Comparison of ENCODE assay signal across 38 cellular contexts in genomic region chr2:121298476-121298875, GRCh38. TPM values are rescaled to one million over a fixed set of nuclear protein-coding genes. Genes with fewer than 3 reads are reported as not detected.
"Had no signal": no experiment of that assay in that cellular context is flagged by ENCODE, and none has a peak within 500 bp of the region (broad histone marks: within the 10 kb centered on the region; RNA-seq: fewer than 3 reads in every experiment).

No MANE protein-coding gene starts in this region.

- H3K27me3 Mint-ChIP-seq: activated CD4-positive, alpha-beta T cell treated with anti-CD3 and anti-CD28 coated beads, Interleukin-2, amount 10 ng/mL, durations not matched to agents 24 days and 14 days had no signal

- H3K4me1 Mint-ChIP-seq: activated B cell treated with CpG ODN at 0.5 μM for 24 hours; activated CD4-positive, alpha-beta T cell treated with anti-CD3 and anti-CD28 coated beads, Interleukin-2, amount 10 ng/mL, durations not matched to agents 24 days and 14 days; activated naive CD8-positive, alpha-beta T cell treated with anti-CD3 and anti-CD28 coated beads for 36 hours; activated T-helper 17 cell treated with anti-CD3 and anti-CD28 coated beads, Interleukin-2, amount 50 U/mL, for 72 hours had no signal

- H3K27ac Mint-ChIP-seq: activated B cell treated with CpG ODN at 0.5 μM for 24 hours; activated CD4-positive, alpha-beta memory T cell treated with anti-CD3 and anti-CD28 coated beads for 36 hours; activated CD4-positive, alpha-beta T cell treated with anti-CD3 and anti-CD28 coated beads, Interleukin-2, amount 10 ng/mL, durations not matched to agents 24 days and 14 days; activated CD8-positive, alpha-beta T cell treated with anti-CD3 and anti-CD28 coated beads for 36 hours; activated naive CD4-positive, alpha-beta T cell treated with anti-CD3 and anti-CD28 coated beads for 36 hours; activated naive CD4-positive, alpha-beta T cell treated with anti-CD3 and anti-CD28 coated beads, Interleukin-2, amount 50 U/mL, for 72 hours; activated naive CD8-positive, alpha-beta T cell treated with anti-CD3 and anti-CD28 coated beads for 36 hours; activated T-cell treated with anti-CD3 and anti-CD28 coated beads, Interleukin-2, amount 50 U/mL, for 72 hours; activated T-helper 1 cell treated with anti-CD3 and anti-CD28 coated beads, Interleukin-12 subunit alpha, Interleukin-12 subunit beta, Interleukin-2, Interleukin-4 antibody, amounts not matched to agents 30 ng/mL and 10 ng/mL and 1 ng/mL, durations not matched to agents 14 hours and 24 hours and 36 hours; activated T-helper 17 cell treated with anti-CD3 and anti-CD28 coated beads, Interleukin-2, amount 50 U/mL, for 72 hours; T-helper 1 cell treated with Interleukin-12 subunit alpha and Interleukin-12 subunit beta and Interleukin-4 antibody, amounts not matched to agents 30 μg/mL and 1 μg/mL, for 36 hours; T-helper 2 cell treated with Interferon-gamma antibody and Interleukin-4, amounts not matched to agents 5 μg/mL and 100 μg/mL, for 36 hours had no signal

- DNase-seq: activated B cell treated with CpG ODN at 0.5 μM for 24 hours; activated CD4-positive, alpha-beta memory T cell treated with anti-CD3 and anti-CD28 coated beads for 36 hours; activated CD4-positive, alpha-beta T cell treated with anti-CD3 and anti-CD28 coated beads for 4 hours; activated CD4-positive, alpha-beta T cell treated with anti-CD3 and anti-CD28 coated beads, Interleukin-2, amount 10 ng/mL, durations not matched to agents 24 days and 14 days; activated CD4-positive, alpha-beta T cell treated with anti-CD3 and anti-CD28 coated beads, Interleukin-2, amount 50 U/mL, for 1 hour; activated CD4-positive, alpha-beta T cell treated with anti-CD3 and anti-CD28 coated beads, Interleukin-2, amount 50 U/mL, for 4 hours; activated CD4-positive, CD25-positive, alpha-beta regulatory T cell treated with anti-CD3 and anti-CD28 coated beads, Interleukin-2, amount 50 U/mL, for 72 hours; activated CD8-positive, alpha-beta memory T cell treated with anti-CD3 and anti-CD28 coated beads, Interleukin-2, amount 50 U/mL, for 4 hours; activated CD8-positive, alpha-beta T cell treated with anti-CD3 and anti-CD28 coated beads for 36 hours; activated effector memory CD4-positive, alpha-beta T cell treated with anti-CD3 and anti-CD28 coated beads, Interleukin-2, amount 50 U/mL, for 16 hours; activated gamma-delta T cell treated with Interleukin-2 at 50 U/mL for 16 hours; activated naive CD4-positive, alpha-beta T cell; activated naive CD4-positive, alpha-beta T cell treated with anti-CD3 and anti-CD28 coated beads for 36 hours; activated naive CD4-positive, alpha-beta T cell treated with anti-CD3 and anti-CD28 coated beads, Interleukin-2, amount 50 U/mL, for 16 hours; activated naive CD8-positive, alpha-beta T cell treated with anti-CD3 and anti-CD28 coated beads for 36 hours; activated T-cell treated with anti-CD3 and anti-CD28 coated beads for 4 hours; activated T-cell treated with anti-CD3 and anti-CD28 coated beads, Interleukin-2, amount 50 U/mL, for 1 hour; activated T-cell treated with anti-CD3 and anti-CD28 coated beads, Interleukin-2, amount 50 U/mL, for 4 hours; activated T-cell treated with anti-CD3 and anti-CD28 coated beads, Interleukin-2, amount 50 U/mL, for 72 hours; amniotic stem cell; aorta; body of pancreas; brain microvascular endothelial cell; caudate nucleus; cerebellar nuclear complex; SW 1271; T-helper 1 cell; T-helper 2 cell; T-helper 9 cell had no signal

- H3K36me3 Mint-ChIP-seq: activated CD4-positive, alpha-beta memory T cell treated with anti-CD3 and anti-CD28 coated beads for 36 hours; activated naive CD4-positive, alpha-beta T cell treated with anti-CD3 and anti-CD28 coated beads, Interleukin-2, amount 50 U/mL, for 72 hours; activated naive CD8-positive, alpha-beta T cell treated with anti-CD3 and anti-CD28 coated beads for 36 hours had no signal

- H3K4me3 ChIP-seq: adrenal gland, body of pancreas, breast epithelium had no signal

- H3K9me3 ChIP-seq: adrenal gland, body of pancreas, breast epithelium had no signal

- H3K27me3 ChIP-seq: body of pancreas, brain microvascular endothelial cell, breast epithelium had no signal

- H3K27ac ChIP-seq: adrenal gland, body of pancreas, brain microvascular endothelial cell, breast epithelium, VCaP had no signal

- H3K9me3 Mint-ChIP-seq: activated B cell treated with CpG ODN at 0.5 μM for 24 hours; activated CD4-positive, alpha-beta memory T cell treated with anti-CD3 and anti-CD28 coated beads for 36 hours; activated CD4-positive, alpha-beta T cell treated with anti-CD3 and anti-CD28 coated beads, Interleukin-2, amount 10 ng/mL, durations not matched to agents 24 days and 14 days; activated CD8-positive, alpha-beta T cell treated with anti-CD3 and anti-CD28 coated beads for 36 hours; activated naive CD4-positive, alpha-beta T cell treated with anti-CD3 and anti-CD28 coated beads for 36 hours; activated naive CD4-positive, alpha-beta T cell treated with anti-CD3 and anti-CD28 coated beads, Interleukin-2, amount 50 U/mL, for 72 hours; activated naive CD8-positive, alpha-beta T cell treated with anti-CD3 and anti-CD28 coated beads for 36 hours; activated T-cell treated with anti-CD3 and anti-CD28 coated beads, Interleukin-2, amount 50 U/mL, for 4 hours; activated T-cell treated with anti-CD3 and anti-CD28 coated beads, Interleukin-2, amount 50 U/mL, for 72 hours; activated T-helper 1 cell treated with anti-CD3 and anti-CD28 coated beads, Interleukin-12 subunit alpha, Interleukin-12 subunit beta, Interleukin-2, Interleukin-4 antibody, amounts not matched to agents 30 ng/mL and 10 ng/mL and 1 ng/mL, durations not matched to agents 14 hours and 24 hours and 36 hours; activated T-helper 17 cell treated with anti-CD3 and anti-CD28 coated beads, Interleukin-2, amount 50 U/mL, for 72 hours; central memory CD8-positive, alpha-beta T cell; T-helper 1 cell treated with Interleukin-12 subunit alpha and Interleukin-12 subunit beta and Interleukin-4 antibody, amounts not matched to agents 30 μg/mL and 1 μg/mL, for 36 hours; T-helper 2 cell treated with Interferon-gamma antibody and Interleukin-4, amounts not matched to agents 5 μg/mL and 100 μg/mL, for 36 hours had no signal

- H3K4me3 Mint-ChIP-seq: activated B cell treated with CpG ODN at 0.5 μM for 24 hours; activated CD4-positive, alpha-beta memory T cell treated with anti-CD3 and anti-CD28 coated beads for 36 hours; activated CD4-positive, alpha-beta T cell treated with anti-CD3 and anti-CD28 coated beads, Interleukin-2, amount 10 ng/mL, durations not matched to agents 24 days and 14 days; activated CD8-positive, alpha-beta T cell treated with anti-CD3 and anti-CD28 coated beads for 36 hours; activated naive CD4-positive, alpha-beta T cell treated with anti-CD3 and anti-CD28 coated beads for 36 hours; activated naive CD8-positive, alpha-beta T cell treated with anti-CD3 and anti-CD28 coated beads for 36 hours; activated T-cell treated with anti-CD3 and anti-CD28 coated beads, Interleukin-2, amount 50 U/mL, for 4 hours; activated T-cell treated with anti-CD3 and anti-CD28 coated beads, Interleukin-2, amount 50 U/mL, for 72 hours; activated T-helper 1 cell treated with anti-CD3 and anti-CD28 coated beads, Interleukin-12 subunit alpha, Interleukin-12 subunit beta, Interleukin-2, Interleukin-4 antibody, amounts not matched to agents 30 ng/mL and 10 ng/mL and 1 ng/mL, durations not matched to agents 14 hours and 24 hours and 36 hours; activated T-helper 17 cell treated with anti-CD3 and anti-CD28 coated beads, Interleukin-2, amount 50 U/mL, for 72 hours; central memory CD8-positive, alpha-beta T cell; T-helper 1 cell treated with Interleukin-12 subunit alpha and Interleukin-12 subunit beta and Interleukin-4 antibody, amounts not matched to agents 30 μg/mL and 1 μg/mL, for 36 hours; T-helper 2 cell treated with Interferon-gamma antibody and Interleukin-4, amounts not matched to agents 5 μg/mL and 100 μg/mL, for 36 hours had no signal

- ATAC-seq: activated CD8-positive, alpha-beta T cell treated with anti-CD3 and anti-CD28 coated beads for 36 hours; activated naive CD4-positive, alpha-beta T cell treated with anti-CD3 and anti-CD28 coated beads, Interleukin-2, amount 50 U/mL, for 72 hours; activated T-cell treated with anti-CD3 and anti-CD28 coated beads, Interleukin-2, amount 50 U/mL, for 4 hours; activated T-cell treated with anti-CD3 and anti-CD28 coated beads, Interleukin-2, amount 50 U/mL, for 72 hours; activated T-helper 17 cell treated with anti-CD3 and anti-CD28 coated beads, Interleukin-2, amount 50 U/mL, for 72 hours; body of pancreas had no signal

- H3K36me3 ChIP-seq: adrenal gland, brain microvascular endothelial cell, breast epithelium had no signal

- H3K4me1 ChIP-seq: breast epithelium had no signal

RNA-seq across cellular contexts. Expression of gene TFCP2L1, which starts 13.5 kb away (rescaled TPM):
- total RNA-seq: activated CD4-positive, alpha-beta T cell treated with anti-CD3 and anti-CD28 coated beads, Interleukin-2, amount 10 ng/mL, durations not matched to agents 24 days and 14 days; activated T-helper 1 cell treated with anti-CD3 and anti-CD28 coated beads, Interleukin-12 subunit alpha, Interleukin-12 subunit beta, Interleukin-2, Interleukin-4 antibody, amounts not matched to agents 30 ng/mL and 10 ng/mL and 1 ng/mL, durations not matched to agents 14 hours and 24 hours and 36 hours had no signal
